Comparison of ENCODE assay signal across 11 cellular contexts in the genomic region with DNA sequence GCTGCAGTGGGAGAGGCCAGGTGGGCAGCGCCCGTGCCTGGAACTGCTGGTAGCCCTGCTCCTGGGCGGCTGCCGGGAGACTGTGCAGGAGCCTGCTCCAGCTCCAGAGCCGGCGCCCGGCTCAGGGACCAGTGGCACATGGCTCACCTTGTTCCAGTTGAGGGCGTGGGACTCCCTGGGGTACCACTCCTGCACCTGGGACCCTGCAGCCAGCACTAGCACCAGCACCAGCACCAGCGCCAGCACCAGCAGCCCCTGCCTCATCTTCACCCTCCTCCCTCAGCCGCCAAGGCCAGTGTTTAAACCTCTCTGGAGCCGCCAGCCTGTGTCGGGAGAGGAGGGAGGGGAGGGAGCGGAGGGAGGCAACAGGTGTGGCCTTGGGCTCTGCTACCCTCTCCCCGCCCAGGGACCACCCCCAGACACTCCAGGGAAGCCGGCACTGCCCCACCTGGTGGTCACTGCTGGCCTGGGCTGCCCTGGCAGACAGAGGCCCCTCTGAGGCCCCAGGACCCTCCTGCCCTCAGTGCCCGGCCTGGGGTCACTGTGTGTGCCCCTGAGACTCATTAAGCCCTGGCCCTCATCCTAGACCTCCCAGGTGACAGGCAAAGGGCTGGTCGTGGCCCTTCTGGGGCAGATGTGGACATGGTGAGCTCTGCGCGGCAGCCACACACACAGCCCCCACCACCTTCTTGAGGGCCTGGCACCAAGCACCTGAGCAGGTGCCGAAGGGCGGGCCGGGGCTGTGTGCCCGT. TPM values are rescaled to one million over a fixed set of nuclear protein-coding genes. Genes with fewer than 3 reads are reported as not detected.
A peak's percentile ranks its signal among the peaks of the same experiment; 100 is the strongest.
DNase-seq lines count a peak whose midpoint lies in the region; ATAC-seq and TF ChIP-seq lines count a peak whose summit lies in the region.
"Had no signal": no experiment of that assay in that cellular context is flagged by ENCODE, and none has a peak within 500 bp of the region (broad histone marks: within the 10 kb centered on the region; RNA-seq: fewer than 3 reads in every experiment).

Gene LCN10, minus strand, starts transcription at position 301 of the 752 bp plus-strand sequence. Its CDS starts 37 bp downstream, at position 264.

- no peaks in the 10 kb centered on the region for H3K9me3 ChIP-seq in WERI-Rb-1 (ENCODE audit: severe bottlenecking)

- no peaks in the 10 kb centered on the region for H3K27me3 ChIP-seq in WERI-Rb-1 (ENCODE audit: insufficient read depth, low read depth, severe bottlenecking)

- no peaks in the 10 kb centered on the region for H3K27me3 Mint-ChIP-seq in activated naive CD4-positive, alpha-beta T cell treated with anti-CD3 and anti-CD28 coated beads for 36 hours (ENCODE audit: low read depth)

- TF ChIP-seq CTCF in WERI-Rb-1 (IDR thresholded peaks at IDR 0.05; ENCODE audit: low read depth, low read length) = peak; percentile 82

- no peak within 1 kb of the TSS for H3K4me3 ChIP-seq in WERI-Rb-1 (ENCODE audit: low read depth, low read length)

- no peak for DNase-seq in activated naive CD4-positive, alpha-beta T cell treated with anti-CD3 and anti-CD28 coated beads for 36 hours
- DNase-seq in activated naive CD4-positive, alpha-beta T cell (lab: John Stamatoyannopoulos, UW) = no peak
- DNase-seq in WERI-Rb-1 (peak; percentile 91), iPS-NIHi7 (ENCODE audit: extremely low spot score) (peak; percentile 77), ureter (ENCODE audit: low spot score) (no peak), nucleus accumbens (lab: John Stamatoyannopoulos, UW) (no peak), H4 (ENCODE audit: low spot score) (no peak)
- DNase-seq: dorsolateral prefrontal cortex, posterior cingulate gyrus had no signal

- H3K4me1 Mint-ChIP-seq in activated naive CD4-positive, alpha-beta T cell treated with anti-CD3 and anti-CD28 coated beads for 36 hours (ENCODE audit: low read depth) = peaks cover 18% of the 10 kb centered on the region

- no peaks in the 10 kb centered on the region for H3K9me3 Mint-ChIP-seq in activated naive CD4-positive, alpha-beta T cell treated with anti-CD3 and anti-CD28 coated beads for 36 hours

- CTCF ChIA-PET in activated naive CD4-positive, alpha-beta T cell treated with anti-CD3 and anti-CD28 coated beads for 36 hours (lab: Charles Lee) = interaction anchor here (1.3 to 4.5 kb wide), 2 partner anchors 15 kb away, joined by 4 to 14 read pairs; partner anchors contain the start of gene LCN8

- no peaks in the 10 kb centered on the region for H3K36me3 Mint-ChIP-seq in activated naive CD4-positive, alpha-beta T cell treated with anti-CD3 and anti-CD28 coated beads for 36 hours (ENCODE audit: low read depth)

- H3K27ac ChIP-seq in WERI-Rb-1 = no peak within 1 kb of the TSS
- H3K27ac ChIP-seq: dorsolateral prefrontal cortex had no signal

- peak within 1 kb of the TSS; percentile 61 for H3K4me3 Mint-ChIP-seq in activated naive CD4-positive, alpha-beta T cell treated with anti-CD3 and anti-CD28 coated beads for 36 hours

- intact Hi-C loops in activated naive CD4-positive, alpha-beta T cell treated with anti-CD3 and anti-CD28 coated beads for 36 hours (cut with micrococcal nuclease) = no loop called here

- no peak for ATAC-seq in HG02678 (IDR thresholded peaks at IDR 0.05; ENCODE audit: unreplicated experiment)

- H3K27ac Mint-ChIP-seq in activated naive CD4-positive, alpha-beta T cell treated with anti-CD3 and anti-CD28 coated beads for 36 hours = no peak within 1 kb of the TSS

- no peaks in the 10 kb centered on the region for H3K36me3 ChIP-seq in WERI-Rb-1

RNA-seq across cellular contexts. Expression of gene LCN10, which starts in this region (rescaled TPM):
- 1 to 10 TPM in 1 of 2 experiments, under 1 TPM in 1; 0.83 to 1.0 TPM for total RNA-seq in activated naive CD4-positive, alpha-beta T cell treated with anti-CD3 and anti-CD28 coated beads for 36 hours
- total RNA-seq in ureter = 40.6 TPM
- total RNA-seq in H4 (2014; rRNA removed; shearing (Covaris generic)) = not detected in 2 replicates
- total RNA-seq: Daoy had no signal

Comparison
In these comparisons a context has a peak if more than half of its experiments do, and no peak if none do; other contexts are left out.
1. RNA of gene LCN10 (total RNA-seq): 40.6 TPM in ureter (single experiment); 0.83 to 1.0 TPM in activated naive CD4-positive, alpha-beta T cell treated with anti-CD3 and anti-CD28 coated beads for 36 hours and not detected in H4; every median in the first group is over 10 times any median in the second.
2. DNase-seq: peak in WERI-Rb-1 (single experiment) and iPS-NIHi7 (single experiment); none in activated naive CD4-positive, alpha-beta T cell treated with anti-CD3 and anti-CD28 coated beads for 36 hours (single experiment), activated naive CD4-positive, alpha-beta T cell (0 of 4), ureter (single experiment), nucleus accumbens (0 of 56) and H4 (single experiment).